In genomic region chrX:112818114-112819012, GRCh38 we compare ENCODE assay signal across 12 cellular contexts. TPM values are rescaled to one million over a fixed set of nuclear protein-coding genes. Genes with fewer than 3 reads are reported as not detected.
DNase-seq lines count a peak whose midpoint lies in the region; ATAC-seq and TF ChIP-seq lines count a peak whose summit lies in the region.
"Had no signal": no experiment of that assay in that cellular context is flagged by ENCODE, and none has a peak within 500 bp of the region (broad histone marks: within the 10 kb centered on the region; RNA-seq: fewer than 3 reads in every experiment).

No MANE protein-coding gene starts in this region.

- intact Hi-C loops in breast epithelium (cut with DNase I; ENCODE audit: low total_unique reads) = no loop called here

- no peaks in the 10 kb centered on the region for H3K9me2 ChIP-seq in hepatocyte (replicated peaks; ENCODE audit: insufficient read depth)

- H3K9ac ChIP-seq in subcutaneous abdominal adipose tissue (ENCODE audit: low read length in 5 of 5) = no peak overlapping the region

- no peak overlapping the region for H2AFZ ChIP-seq in hepatocyte

- peak overlapping the region in 2 of 3 donors; percentile 34 to 47 for H3K4me3 ChIP-seq in breast epithelium
- no peak overlapping the region for H3K4me3 ChIP-seq in hepatocyte
- peak overlapping the region; percentile 30 to 54 (median 45) for H3K4me3 ChIP-seq in subcutaneous abdominal adipose tissue (ENCODE audit: low read depth in 1 of 5, low read length in 5 of 5)

- TF ChIP-seq CTCF in breast epithelium (IDR thresholded peaks at IDR 0.05) (no peak), hepatocyte (IDR thresholded peaks at IDR 0.05; ENCODE audit: poor library complexity) (no peak)

- 65% methylated on average over 11 of the region's 11 CpGs for WGBS in hepatocyte (ENCODE audit: low lambda C conversion rate, missing lambda C conversion rate)

- H3K27ac ChIP-seq in breast epithelium (peak overlapping the region; percentile 62 to 76), hepatocyte (peak overlapping the region; percentile 40), subcutaneous abdominal adipose tissue (ENCODE audit: low read depth, low read length) (no peak overlapping the region)
- H3K27ac ChIP-seq: C4-2B had no signal

- DNase-seq in NCI-H146 treated with DMSO at 0.1 percent for 48 hours (lab: John Stamatoyannopoulos, UW; ENCODE audit: unreplicated experiment) (peak; percentile 15), breast epithelium (ENCODE audit: low spot score in 2 of 2) (peak in 1 of 2 donors; percentile 38), hepatocyte (ENCODE audit: low spot score) (no peak), NCI-H774 (lab: John Stamatoyannopoulos, UW) (no peak), GOT3 (lab: John Stamatoyannopoulos, UW) (no peak)
- DNase-seq: activated CD4-positive, alpha-beta T cell treated with anti-CD3 and anti-CD28 coated beads, Interleukin-2, amount 50 U/mL, for 4 hours; activated gamma-delta T cell; retina; T-helper 2 cell had no signal

- H4K20me1 ChIP-seq in hepatocyte (ENCODE audit: insufficient read depth, poor library complexity, severe bottlenecking) = peaks cover 6% of the 10 kb centered on the region

- TF ChIP-seq POLR2A in breast epithelium (IDR thresholded peaks at IDR 0.05) = no peak

- H3K4me1 ChIP-seq in breast epithelium = no peaks in the 10 kb centered on the region
- peaks cover 49% of the 10 kb centered on the region for H3K4me1 ChIP-seq in hepatocyte (ENCODE audit: insufficient read depth)
- H3K4me1 ChIP-seq in subcutaneous abdominal adipose tissue (ENCODE audit: control insufficient read depth in 5 of 5, insufficient read depth in 5 of 5, low read length in 5 of 5) = peaks cover 0 to 26% (median 15%) of the 10 kb centered on the region in 5 donors

- H3K27me3 ChIP-seq in breast epithelium (peaks cover 0 to 43% of the 10 kb centered on the region in 2 donors), hepatocyte (no peaks in the 10 kb centered on the region), subcutaneous abdominal adipose tissue (ENCODE audit: control insufficient read depth in 5 of 5, insufficient read depth in 4 of 5, low read length in 5 of 5) (peaks cover 3 to 16% (median 12%) of the 10 kb centered on the region in 5 donors)

- peak overlapping the region; percentile 60 for H3K4me2 ChIP-seq in hepatocyte

- ATAC-seq in HG03439 (IDR thresholded peaks at IDR 0.05; ENCODE audit: unreplicated experiment) = no peak

- no peaks in the 10 kb centered on the region for H3K36me3 ChIP-seq in breast epithelium
- no peaks in the 10 kb centered on the region for H3K36me3 ChIP-seq in hepatocyte (replicated peaks; ENCODE audit: insufficient read depth, low read depth)
- peaks cover 0 to 8% (median 3%) of the 10 kb centered on the region in 5 donors for H3K36me3 ChIP-seq in subcutaneous abdominal adipose tissue (ENCODE audit: control insufficient read depth in 5 of 5, insufficient read depth in 5 of 5, low read length in 5 of 5)

- no peaks in the 10 kb centered on the region for H3K9me3 ChIP-seq in breast epithelium
- H3K9me3 ChIP-seq in hepatocyte (ENCODE audit: low read depth) = no peaks in the 10 kb centered on the region
- H3K9me3 ChIP-seq in subcutaneous abdominal adipose tissue (ENCODE audit: control insufficient read depth in 5 of 5, low read length in 5 of 5) = no peaks in the 10 kb centered on the region

- peaks cover 58% of the 10 kb centered on the region for H3K79me2 ChIP-seq in hepatocyte

RNA-seq across cellular contexts. Expression of gene AMOT, which starts 22.3 kb away (rescaled TPM):
- total RNA-seq in breast epithelium (10 to 100 TPM; 14.1 to 39.2 (median 23.0) TPM), hepatocyte (93.3 and 94.6 TPM in 2 replicates)
- 52.1 and 53.0 TPM in 2 replicates for polyA plus RNA-seq in hepatocyte
